In the genomic region with DNA sequence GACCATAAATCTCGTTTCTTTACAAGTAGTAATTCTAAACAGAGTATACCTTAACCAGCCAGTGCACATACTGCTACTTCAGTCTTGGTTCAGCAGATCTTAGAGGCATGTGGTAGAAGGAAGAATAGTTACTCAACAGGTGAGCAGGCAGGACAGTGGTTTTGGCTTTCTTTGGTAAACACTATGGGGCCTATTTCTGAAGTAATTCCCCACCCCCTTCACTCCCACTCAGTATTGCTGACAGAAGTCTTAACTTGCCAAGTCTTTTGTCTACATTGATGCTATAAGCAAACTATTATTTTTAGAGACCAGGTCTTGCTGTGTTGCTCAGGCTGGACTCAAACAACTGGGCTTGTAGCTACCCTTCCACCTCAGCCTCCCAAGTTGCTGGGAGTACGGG, we compare ENCODE assay signal across 11 cellular contexts.
DNase-seq lines count a peak whose midpoint lies in the region; ATAC-seq and TF ChIP-seq lines count a peak whose summit lies in the region.
"Had no signal": no experiment of that assay in that cellular context is flagged by ENCODE, and none has a peak within 500 bp of the region (broad histone marks: within the 10 kb centered on the region; RNA-seq: fewer than 3 reads in every experiment).

No MANE protein-coding gene starts in this region.

- H3K36me3 Mint-ChIP-seq in activated T-cell treated with anti-CD3 and anti-CD28 coated beads, Interleukin-2, amount 50 U/mL, for 24 hours (ENCODE audit: low read depth), result peaks cover 16% of the 10 kb centered on the region
- peaks cover 14% of the 10 kb centered on the region for H3K36me3 Mint-ChIP-seq in activated CD4-positive, alpha-beta T cell treated with anti-CD3 and anti-CD28 coated beads, Interleukin-2, amount 10 ng/mL, durations not matched to agents 7 days and 5 days (ENCODE audit: low read depth)
- H3K36me3 Mint-ChIP-seq in progenitor cell of endocrine pancreas (ENCODE audit: insufficient read depth), result no peaks in the 10 kb centered on the region

- no peak for DNase-seq in activated T-cell treated with anti-CD3 and anti-CD28 coated beads, Interleukin-2, amount 50 U/mL, for 24 hours
- no peak for DNase-seq in activated T-cell treated with anti-CD3 and anti-CD28 coated beads, Interleukin-2, amount 50 U/mL, for 1 hour
- DNase-seq in activated CD4-positive, alpha-beta T cell treated with anti-CD3 and anti-CD28 coated beads, Interleukin-2, amount 10 ng/mL, durations not matched to agents 7 days and 5 days, result no peak
- DNase-seq in stimulated activated CD4-positive, alpha-beta T cell treated with anti-CD3 and anti-CD28 coated beads, Interleukin-4, amount 100 ng/mL, for 24 hours, result peak; percentile 66
- DNase-seq in activated gamma-delta T cell (lab: John Stamatoyannopoulos, UW) (no peak), progenitor cell of endocrine pancreas (ENCODE audit: low spot score, unreplicated experiment) (no peak), putamen (ENCODE audit: low spot score) (no peak)
- DNase-seq: caudate nucleus, SJCRH30 had no signal

- H3K4me3 Mint-ChIP-seq in activated T-cell treated with anti-CD3 and anti-CD28 coated beads, Interleukin-2, amount 50 U/mL, for 24 hours, result peak overlapping the region; percentile 0
- H3K4me3 Mint-ChIP-seq in activated CD4-positive, alpha-beta T cell treated with anti-CD3 and anti-CD28 coated beads, Interleukin-2, amount 10 ng/mL, durations not matched to agents 7 days and 5 days, result no peak overlapping the region
- H3K4me3 Mint-ChIP-seq in progenitor cell of endocrine pancreas (ENCODE audit: low read depth), result no peak overlapping the region

- H3K27ac Mint-ChIP-seq in activated T-cell treated with anti-CD3 and anti-CD28 coated beads, Interleukin-2, amount 50 U/mL, for 24 hours, result peak overlapping the region; percentile 16
- peak overlapping the region; percentile 7 for H3K27ac Mint-ChIP-seq in activated CD4-positive, alpha-beta T cell treated with anti-CD3 and anti-CD28 coated beads, Interleukin-2, amount 10 ng/mL, durations not matched to agents 7 days and 5 days
- no peak overlapping the region for H3K27ac Mint-ChIP-seq in progenitor cell of endocrine pancreas

- POLR2A ChIA-PET in activated CD4-positive, alpha-beta T cell treated with anti-CD3 and anti-CD28 coated beads, Interleukin-2, amount 10 ng/mL, durations not matched to agents 7 days and 5 days (lab: Charles Lee), result no interaction called here

- peaks cover 89% of the 10 kb centered on the region for H3K4me1 Mint-ChIP-seq in activated T-cell treated with anti-CD3 and anti-CD28 coated beads, Interleukin-2, amount 50 U/mL, for 24 hours (ENCODE audit: low read depth)
- H3K4me1 Mint-ChIP-seq in activated CD4-positive, alpha-beta T cell treated with anti-CD3 and anti-CD28 coated beads, Interleukin-2, amount 10 ng/mL, durations not matched to agents 7 days and 5 days, result peaks cover 57% of the 10 kb centered on the region
- H3K4me1 Mint-ChIP-seq in progenitor cell of endocrine pancreas (ENCODE audit: low read depth), result peaks cover 27% of the 10 kb centered on the region

- ATAC-seq in HG02885 (IDR thresholded peaks at IDR 0.05; ENCODE audit: poor library complexity, unreplicated experiment), result peak; percentile 97
- ATAC-seq: left lobe of liver had no signal

- no peaks in the 10 kb centered on the region for H3K9me3 Mint-ChIP-seq in activated T-cell treated with anti-CD3 and anti-CD28 coated beads, Interleukin-2, amount 50 U/mL, for 24 hours
- H3K9me3 Mint-ChIP-seq in activated CD4-positive, alpha-beta T cell treated with anti-CD3 and anti-CD28 coated beads, Interleukin-2, amount 10 ng/mL, durations not matched to agents 7 days and 5 days, result no peaks in the 10 kb centered on the region
- no peaks in the 10 kb centered on the region for H3K9me3 Mint-ChIP-seq in progenitor cell of endocrine pancreas (ENCODE audit: low read depth)

- H3K27me3 Mint-ChIP-seq in activated T-cell treated with anti-CD3 and anti-CD28 coated beads, Interleukin-2, amount 50 U/mL, for 24 hours, result no peaks in the 10 kb centered on the region
- H3K27me3 Mint-ChIP-seq in activated CD4-positive, alpha-beta T cell treated with anti-CD3 and anti-CD28 coated beads, Interleukin-2, amount 10 ng/mL, durations not matched to agents 7 days and 5 days, result no peaks in the 10 kb centered on the region
- H3K27me3 Mint-ChIP-seq in progenitor cell of endocrine pancreas, result no peaks in the 10 kb centered on the region

- TF ChIP-seq CTCF in progenitor cell of endocrine pancreas (IDR thresholded peaks at IDR 0.05; ENCODE audit: unreplicated experiment), result no peak

- CTCF ChIA-PET in activated CD4-positive, alpha-beta T cell treated with anti-CD3 and anti-CD28 coated beads, Interleukin-2, amount 10 ng/mL, durations not matched to agents 7 days and 5 days (lab: Charles Lee), result interaction anchor here (1.2 kb wide), 1 partner anchor 31 kb away, joined by 3 read pairs; no protein-coding TSS in a partner anchor
